In genomic region chr5:55865831-55866230, GRCh38 we compare ENCODE assay signal across 1 cellular context.
TF ChIP-seq lines count a peak whose summit lies in the region.

No MANE protein-coding gene starts in this region.

TF ChIP-seq in GM12878, 131 proteins besides CTCF, POLR2A, EP300 and RAD21 (continued from another document):
- TF ChIP-seq REST (IDR thresholded peaks at IDR 0.05; ENCODE audit: low read depth, low read length) = peak; percentile 74; the same call in 1 of the 2 replicates
